Comparison of ENCODE assay signal across 28 cellular contexts in genomic region chr13:44030615-44031014, GRCh38.
"Had no signal": no experiment of that assay in that cellular context is flagged by ENCODE, and none has a peak within 500 bp of the region (broad histone marks: within the 10 kb centered on the region; RNA-seq: fewer than 3 reads in every experiment).

No MANE protein-coding gene starts in this region.

- H3K9ac ChIP-seq: parathyroid adenoma had no signal

- H3K36me3 ChIP-seq: breast epithelium, esophagus squamous epithelium, heart right ventricle, left lung, right atrium auricular region, thoracic aorta, upper lobe of left lung, vagina had no signal

- H3K27me3 ChIP-seq: breast epithelium, esophagus squamous epithelium, heart right ventricle, left lung, right atrium auricular region, upper lobe of left lung, vagina had no signal

- H3K27ac ChIP-seq: breast epithelium, epithelial cell of prostate, esophagus squamous epithelium, heart right ventricle, left lung, parathyroid adenoma, right atrium auricular region, thoracic aorta, upper lobe of left lung, vagina had no signal

- DNase-seq: activated CD4-positive, alpha-beta T cell treated with anti-CD3 and anti-CD28 coated beads for 1 hour; activated CD4-positive, alpha-beta T cell treated with anti-CD3 and anti-CD28 coated beads, Interleukin-2, amount 10 ng/mL, durations not matched to agents 7 days and 5 days; activated CD8-positive, alpha-beta T cell treated with anti-CD3 and anti-CD28 coated beads for 36 hours; activated gamma-delta T cell treated with Interleukin-2 at 50 U/mL for 16 hours; activated naive CD4-positive, alpha-beta T cell treated with anti-CD3 and anti-CD28 coated beads, Interleukin-2, amount 50 U/mL, for 16 hours; activated T-cell treated with anti-CD3 and anti-CD28 coated beads, Interleukin-2, amount 50 U/mL, for 4 hours; amniotic stem cell; dermis blood vessel endothelial cell; effector CD8-positive, alpha-beta T cell; esophagus squamous epithelium; heart right ventricle; mucosa of descending colon; naive B cell; nucleus accumbens; stimulated activated CD4-positive, alpha-beta T cell treated with anti-CD3 and anti-CD28 coated beads, Interleukin-2, amount 100 ng/mL, for 48 hours; stimulated activated naive CD8-positive, alpha-beta T cell treated with anti-CD3 and anti-CD28 coated beads, Interleukin-15, Interleukin-2, amounts not matched to agents 100 U/mL and 50 U/mL, for 24 hours; T-helper 17 cell; upper lobe of left lung had no signal

- H3K79me2 ChIP-seq: parathyroid adenoma had no signal

- H3K9me3 ChIP-seq: breast epithelium, esophagus squamous epithelium, left lung, mucosa of descending colon, right atrium auricular region, thoracic aorta, upper lobe of left lung, vagina had no signal

- H3K4me1 ChIP-seq: breast epithelium, esophagus squamous epithelium, heart right ventricle, left lung, parathyroid adenoma, right atrium auricular region, upper lobe of left lung had no signal

- H2AFZ ChIP-seq: parathyroid adenoma had no signal

- H3K4me3 ChIP-seq: breast epithelium, esophagus squamous epithelium, heart right ventricle, left lung, lung, mucosa of descending colon, right atrium auricular region, thoracic aorta, upper lobe of left lung, vagina had no signal

- ATAC-seq: activated CD8-positive, alpha-beta T cell treated with anti-CD3 and anti-CD28 coated beads for 36 hours; activated T-cell treated with anti-CD3 and anti-CD28 coated beads, Interleukin-2, amount 50 U/mL, for 4 hours; activated T-helper 17 cell treated with anti-CD3 and anti-CD28 coated beads, Interleukin-2, amount 50 U/mL, for 72 hours; heart right ventricle; left lung; mucosa of descending colon; SK-N-SH treated with all-trans-retinoic acid at 6 μM for 48 hours; stimulated activated naive CD8-positive, alpha-beta T cell treated with anti-CD3 and anti-CD28 coated beads, Interleukin-15, Interleukin-2, amounts not matched to agents 100 U/mL and 50 U/mL, for 24 hours; T-helper 17 cell had no signal
